Comparison of ENCODE assay signal across 1 cellular context in the genomic region with DNA sequence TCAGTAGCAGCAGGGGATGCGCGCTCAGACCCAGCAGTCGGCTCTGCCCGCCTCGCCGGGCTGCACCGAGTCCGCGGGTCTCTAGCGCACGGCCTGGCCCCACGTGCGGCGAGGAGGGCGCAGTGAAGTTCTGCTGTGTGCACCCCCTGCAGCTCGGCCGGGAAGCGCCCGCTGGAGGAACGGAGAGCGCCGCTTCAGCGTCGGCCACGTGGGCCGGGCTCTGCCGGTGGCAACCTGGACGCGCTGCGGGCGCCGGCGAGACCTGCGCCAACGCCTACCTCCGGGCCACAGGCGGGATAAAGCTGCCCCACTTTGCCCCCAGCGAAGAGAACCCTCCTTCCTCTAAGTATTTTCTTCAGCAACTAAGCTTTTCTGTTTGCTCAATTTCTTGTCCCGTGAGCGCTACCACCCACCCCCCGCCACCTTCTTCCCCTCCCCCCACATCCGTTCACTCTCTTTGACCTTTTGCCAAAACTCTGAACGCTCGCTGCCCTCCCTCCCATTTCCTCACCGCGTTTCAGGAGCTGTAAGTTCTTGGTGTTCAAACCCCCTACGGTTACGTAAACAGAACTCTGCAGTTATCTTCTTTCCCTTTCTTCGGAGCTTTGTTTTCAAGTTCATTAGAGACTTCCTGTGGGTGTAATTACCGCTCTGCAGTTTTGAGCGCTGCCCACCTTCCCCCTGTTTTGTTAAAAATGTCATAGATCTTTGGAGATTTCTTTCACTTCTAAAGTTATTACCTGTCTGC.
TF ChIP-seq lines count a peak whose summit lies in the region.

No MANE protein-coding gene starts in this region.

TF ChIP-seq in K562, 482 proteins besides CTCF, POLR2A, EP300 and RAD21 (continued from another document and continues in another):
- TF ChIP-seq CBX3 (IDR thresholded peaks at IDR 0.05; ENCODE audit: borderline replicate concordance in 1 of 2, low read length in 2 of 2): peak in 1 of 2 experiments; percentile 37; a peak in 1 of 3 replicates
- TF ChIP-seq, protein P1, sequence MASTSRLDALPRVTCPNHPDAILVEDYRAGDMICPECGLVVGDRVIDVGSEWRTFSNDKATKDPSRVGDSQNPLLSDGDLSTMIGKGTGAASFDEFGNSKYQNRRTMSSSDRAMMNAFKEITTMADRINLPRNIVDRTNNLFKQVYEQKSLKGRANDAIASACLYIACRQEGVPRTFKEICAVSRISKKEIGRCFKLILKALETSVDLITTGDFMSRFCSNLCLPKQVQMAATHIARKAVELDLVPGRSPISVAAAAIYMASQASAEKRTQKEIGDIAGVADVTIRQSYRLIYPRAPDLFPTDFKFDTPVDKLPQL (IDR thresholded peaks at IDR 0.05; ENCODE audit: extremely low read depth, insufficient read length): no peak
- 0 out of 2 replicates have a peak, but pooled peaks have one; percentile 60 for TF ChIP-seq ZNF76 (CRISPR knock-in tag; IDR thresholded peaks at IDR 0.05; ENCODE audit: borderline replicate concordance)
- TF ChIP-seq LEF1 (IDR thresholded peaks at IDR 0.05): peak; percentile 38; the same call in 1 of the 2 replicates
- TF ChIP-seq FIP1L1 (IDR thresholded peaks at IDR 0.05; ENCODE audit: low read depth, low read length, poor library complexity, severe bottlenecking): peak; percentile 29
- TF ChIP-seq NFYB (IDR thresholded peaks at IDR 0.05; ENCODE audit: extremely low read depth, insufficient read length): no peak
- peak; percentile 31; the same call in 1 of the 2 replicates for TF ChIP-seq RNF2 (IDR thresholded peaks at IDR 0.05)
- 0 out of 2 replicates have a peak, but pooled peaks have one; percentile 25 for TF ChIP-seq HNRNPL (IDR thresholded peaks at IDR 0.05; ENCODE audit: low read depth, low read length)
- TF ChIP-seq NFE2L1 (tag; IDR thresholded peaks at IDR 0.05; ENCODE audit: borderline replicate concordance, low read depth): no peak
- peak; percentile 43; the same call in 1 of the 2 replicates for TF ChIP-seq DPF2 (IDR thresholded peaks at IDR 0.05)
- peak; percentile 37; the same call in 1 of the 2 replicates for TF ChIP-seq SOX6 (IDR thresholded peaks at IDR 0.05)
- peak; percentile 55 for TF ChIP-seq MEIS2 (IDR thresholded peaks at IDR 0.05; ENCODE audit: partially characterized antibody)
- TF ChIP-seq, protein P2, sequence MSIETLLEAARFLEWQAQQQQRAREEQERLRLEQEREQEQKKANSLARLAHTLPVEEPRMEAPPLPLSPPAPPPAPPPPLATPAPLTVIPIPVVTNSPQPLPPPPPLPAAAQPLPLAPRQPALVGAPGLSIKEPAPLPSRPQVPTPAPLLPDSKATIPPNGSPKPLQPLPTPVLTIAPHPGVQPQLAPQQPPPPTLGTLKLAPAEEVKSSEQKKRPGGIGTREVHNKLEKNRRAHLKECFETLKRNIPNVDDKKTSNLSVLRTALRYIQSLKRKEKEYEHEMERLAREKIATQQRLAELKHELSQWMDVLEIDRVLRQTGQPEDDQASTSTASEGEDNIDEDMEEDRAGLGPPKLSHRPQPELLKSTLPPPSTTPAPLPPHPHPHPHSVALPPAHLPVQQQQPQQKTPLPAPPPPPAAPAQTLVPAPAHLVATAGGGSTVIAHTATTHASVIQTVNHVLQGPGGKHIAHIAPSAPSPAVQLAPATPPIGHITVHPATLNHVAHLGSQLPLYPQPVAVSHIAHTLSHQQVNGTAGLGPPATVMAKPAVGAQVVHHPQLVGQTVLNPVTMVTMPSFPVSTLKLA (conservative IDR thresholded peaks at IDR 0.05): peak in 1 of 2 experiments; percentile 39; a peak in 2 of 4 replicates
- TF ChIP-seq, protein P3, sequence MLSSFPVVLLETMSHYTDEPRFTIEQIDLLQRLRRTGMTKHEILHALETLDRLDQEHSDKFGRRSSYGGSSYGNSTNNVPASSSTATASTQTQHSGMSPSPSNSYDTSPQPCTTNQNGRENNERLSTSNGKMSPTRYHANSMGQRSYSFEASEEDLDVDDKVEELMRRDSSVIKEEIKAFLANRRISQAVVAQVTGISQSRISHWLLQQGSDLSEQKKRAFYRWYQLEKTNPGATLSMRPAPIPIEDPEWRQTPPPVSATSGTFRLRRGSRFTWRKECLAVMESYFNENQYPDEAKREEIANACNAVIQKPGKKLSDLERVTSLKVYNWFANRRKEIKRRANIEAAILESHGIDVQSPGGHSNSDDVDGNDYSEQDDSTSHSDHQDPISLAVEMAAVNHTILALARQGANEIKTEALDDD (IDR thresholded peaks at IDR 0.05): no peak
- TF ChIP-seq, protein P4, sequence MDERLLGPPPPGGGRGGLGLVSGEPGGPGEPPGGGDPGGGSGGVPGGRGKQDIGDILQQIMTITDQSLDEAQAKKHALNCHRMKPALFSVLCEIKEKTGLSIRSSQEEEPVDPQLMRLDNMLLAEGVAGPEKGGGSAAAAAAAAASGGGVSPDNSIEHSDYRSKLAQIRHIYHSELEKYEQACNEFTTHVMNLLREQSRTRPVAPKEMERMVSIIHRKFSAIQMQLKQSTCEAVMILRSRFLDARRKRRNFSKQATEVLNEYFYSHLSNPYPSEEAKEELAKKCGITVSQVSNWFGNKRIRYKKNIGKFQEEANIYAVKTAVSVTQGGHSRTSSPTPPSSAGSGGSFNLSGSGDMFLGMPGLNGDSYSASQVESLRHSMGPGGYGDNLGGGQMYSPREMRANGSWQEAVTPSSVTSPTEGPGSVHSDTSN (CRISPR knock-in tag; IDR thresholded peaks at IDR 0.05; ENCODE audit: low read depth): no peak
- TF ChIP-seq, protein P4 (tag; conservative IDR thresholded peaks at IDR 0.05; ENCODE audit: low read depth): 0 out of 2 replicates have a peak, but pooled peaks have one; percentile 28
- peak; percentile 75 for TF ChIP-seq POLR2G (IDR thresholded peaks at IDR 0.05; ENCODE audit: low read depth, low read length)
- 0 out of 2 replicates have a peak, but pooled peaks have one; percentile 25 for TF ChIP-seq ETV1 (tag; conservative IDR thresholded peaks at IDR 0.05; ENCODE audit: low read depth)
- peak; percentile 35; the same call in 1 of the 2 replicates for TF ChIP-seq EP400 (IDR thresholded peaks at IDR 0.05)
- peak; percentile 66 for TF ChIP-seq CXXC5 (CRISPR knock-in tag; IDR thresholded peaks at IDR 0.05)
- no peak for TF ChIP-seq SRSF7 (optimal IDR thresholded peaks at IDR 0.05; ENCODE audit: low read depth, low read length)
- TF ChIP-seq MAZ (CRISPR knock-in tag; conservative IDR thresholded peaks at IDR 0.05 in 1 of 2, IDR thresholded peaks at IDR 0.05 in 1 of 2): 0 out of 4 replicates have a peak, but pooled peaks of 1 of the 2 experiments have one; percentile 22
- TF ChIP-seq ZNF140 (CRISPR knock-in tag; IDR thresholded peaks at IDR 0.05): no peak
- TF ChIP-seq, protein P5, sequence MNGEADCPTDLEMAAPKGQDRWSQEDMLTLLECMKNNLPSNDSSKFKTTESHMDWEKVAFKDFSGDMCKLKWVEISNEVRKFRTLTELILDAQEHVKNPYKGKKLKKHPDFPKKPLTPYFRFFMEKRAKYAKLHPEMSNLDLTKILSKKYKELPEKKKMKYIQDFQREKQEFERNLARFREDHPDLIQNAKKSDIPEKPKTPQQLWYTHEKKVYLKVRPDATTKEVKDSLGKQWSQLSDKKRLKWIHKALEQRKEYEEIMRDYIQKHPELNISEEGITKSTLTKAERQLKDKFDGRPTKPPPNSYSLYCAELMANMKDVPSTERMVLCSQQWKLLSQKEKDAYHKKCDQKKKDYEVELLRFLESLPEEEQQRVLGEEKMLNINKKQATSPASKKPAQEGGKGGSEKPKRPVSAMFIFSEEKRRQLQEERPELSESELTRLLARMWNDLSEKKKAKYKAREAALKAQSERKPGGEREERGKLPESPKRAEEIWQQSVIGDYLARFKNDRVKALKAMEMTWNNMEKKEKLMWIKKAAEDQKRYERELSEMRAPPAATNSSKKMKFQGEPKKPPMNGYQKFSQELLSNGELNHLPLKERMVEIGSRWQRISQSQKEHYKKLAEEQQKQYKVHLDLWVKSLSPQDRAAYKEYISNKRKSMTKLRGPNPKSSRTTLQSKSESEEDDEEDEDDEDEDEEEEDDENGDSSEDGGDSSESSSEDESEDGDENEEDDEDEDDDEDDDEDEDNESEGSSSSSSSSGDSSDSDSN (IDR thresholded peaks at IDR 0.05; ENCODE audit: borderline replicate concordance in 1 of 2, low read depth in 2 of 2, low read length in 2 of 2): 0 out of 4 replicates have a peak, but pooled peaks of 1 of the 2 experiments have one; percentile 40
- TF ChIP-seq, protein P6, sequence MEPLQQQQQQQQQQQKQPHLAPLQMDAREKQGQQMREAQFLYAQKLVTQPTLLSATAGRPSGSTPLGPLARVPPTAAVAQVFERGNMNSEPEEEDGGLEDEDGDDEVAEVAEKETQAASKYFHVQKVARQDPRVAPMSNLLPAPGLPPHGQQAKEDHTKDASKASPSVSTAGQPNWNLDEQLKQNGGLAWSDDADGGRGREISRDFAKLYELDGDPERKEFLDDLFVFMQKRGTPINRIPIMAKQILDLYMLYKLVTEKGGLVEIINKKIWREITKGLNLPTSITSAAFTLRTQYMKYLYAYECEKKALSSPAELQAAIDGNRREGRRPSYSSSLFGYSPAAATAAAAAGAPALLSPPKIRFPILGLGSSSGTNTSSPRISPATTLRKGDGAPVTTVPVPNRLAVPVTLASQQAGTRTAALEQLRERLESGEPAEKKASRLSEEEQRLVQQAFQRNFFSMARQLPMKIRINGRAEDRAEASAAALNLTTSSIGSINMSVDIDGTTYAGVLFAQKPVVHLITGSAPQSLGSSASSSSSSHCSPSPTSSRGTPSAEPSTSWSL (CRISPR knock-in tag; IDR thresholded peaks at IDR 0.05; ENCODE audit: borderline replicate concordance): no peak
- TF ChIP-seq NR2C2 (CRISPR knock-in tag; IDR thresholded peaks at IDR 0.05): no peak
- TF ChIP-seq NR2C2 (tag; IDR thresholded peaks at IDR 0.05): peak; percentile 54; the same call in 1 of the 2 replicates
- TF ChIP-seq, protein P7, sequence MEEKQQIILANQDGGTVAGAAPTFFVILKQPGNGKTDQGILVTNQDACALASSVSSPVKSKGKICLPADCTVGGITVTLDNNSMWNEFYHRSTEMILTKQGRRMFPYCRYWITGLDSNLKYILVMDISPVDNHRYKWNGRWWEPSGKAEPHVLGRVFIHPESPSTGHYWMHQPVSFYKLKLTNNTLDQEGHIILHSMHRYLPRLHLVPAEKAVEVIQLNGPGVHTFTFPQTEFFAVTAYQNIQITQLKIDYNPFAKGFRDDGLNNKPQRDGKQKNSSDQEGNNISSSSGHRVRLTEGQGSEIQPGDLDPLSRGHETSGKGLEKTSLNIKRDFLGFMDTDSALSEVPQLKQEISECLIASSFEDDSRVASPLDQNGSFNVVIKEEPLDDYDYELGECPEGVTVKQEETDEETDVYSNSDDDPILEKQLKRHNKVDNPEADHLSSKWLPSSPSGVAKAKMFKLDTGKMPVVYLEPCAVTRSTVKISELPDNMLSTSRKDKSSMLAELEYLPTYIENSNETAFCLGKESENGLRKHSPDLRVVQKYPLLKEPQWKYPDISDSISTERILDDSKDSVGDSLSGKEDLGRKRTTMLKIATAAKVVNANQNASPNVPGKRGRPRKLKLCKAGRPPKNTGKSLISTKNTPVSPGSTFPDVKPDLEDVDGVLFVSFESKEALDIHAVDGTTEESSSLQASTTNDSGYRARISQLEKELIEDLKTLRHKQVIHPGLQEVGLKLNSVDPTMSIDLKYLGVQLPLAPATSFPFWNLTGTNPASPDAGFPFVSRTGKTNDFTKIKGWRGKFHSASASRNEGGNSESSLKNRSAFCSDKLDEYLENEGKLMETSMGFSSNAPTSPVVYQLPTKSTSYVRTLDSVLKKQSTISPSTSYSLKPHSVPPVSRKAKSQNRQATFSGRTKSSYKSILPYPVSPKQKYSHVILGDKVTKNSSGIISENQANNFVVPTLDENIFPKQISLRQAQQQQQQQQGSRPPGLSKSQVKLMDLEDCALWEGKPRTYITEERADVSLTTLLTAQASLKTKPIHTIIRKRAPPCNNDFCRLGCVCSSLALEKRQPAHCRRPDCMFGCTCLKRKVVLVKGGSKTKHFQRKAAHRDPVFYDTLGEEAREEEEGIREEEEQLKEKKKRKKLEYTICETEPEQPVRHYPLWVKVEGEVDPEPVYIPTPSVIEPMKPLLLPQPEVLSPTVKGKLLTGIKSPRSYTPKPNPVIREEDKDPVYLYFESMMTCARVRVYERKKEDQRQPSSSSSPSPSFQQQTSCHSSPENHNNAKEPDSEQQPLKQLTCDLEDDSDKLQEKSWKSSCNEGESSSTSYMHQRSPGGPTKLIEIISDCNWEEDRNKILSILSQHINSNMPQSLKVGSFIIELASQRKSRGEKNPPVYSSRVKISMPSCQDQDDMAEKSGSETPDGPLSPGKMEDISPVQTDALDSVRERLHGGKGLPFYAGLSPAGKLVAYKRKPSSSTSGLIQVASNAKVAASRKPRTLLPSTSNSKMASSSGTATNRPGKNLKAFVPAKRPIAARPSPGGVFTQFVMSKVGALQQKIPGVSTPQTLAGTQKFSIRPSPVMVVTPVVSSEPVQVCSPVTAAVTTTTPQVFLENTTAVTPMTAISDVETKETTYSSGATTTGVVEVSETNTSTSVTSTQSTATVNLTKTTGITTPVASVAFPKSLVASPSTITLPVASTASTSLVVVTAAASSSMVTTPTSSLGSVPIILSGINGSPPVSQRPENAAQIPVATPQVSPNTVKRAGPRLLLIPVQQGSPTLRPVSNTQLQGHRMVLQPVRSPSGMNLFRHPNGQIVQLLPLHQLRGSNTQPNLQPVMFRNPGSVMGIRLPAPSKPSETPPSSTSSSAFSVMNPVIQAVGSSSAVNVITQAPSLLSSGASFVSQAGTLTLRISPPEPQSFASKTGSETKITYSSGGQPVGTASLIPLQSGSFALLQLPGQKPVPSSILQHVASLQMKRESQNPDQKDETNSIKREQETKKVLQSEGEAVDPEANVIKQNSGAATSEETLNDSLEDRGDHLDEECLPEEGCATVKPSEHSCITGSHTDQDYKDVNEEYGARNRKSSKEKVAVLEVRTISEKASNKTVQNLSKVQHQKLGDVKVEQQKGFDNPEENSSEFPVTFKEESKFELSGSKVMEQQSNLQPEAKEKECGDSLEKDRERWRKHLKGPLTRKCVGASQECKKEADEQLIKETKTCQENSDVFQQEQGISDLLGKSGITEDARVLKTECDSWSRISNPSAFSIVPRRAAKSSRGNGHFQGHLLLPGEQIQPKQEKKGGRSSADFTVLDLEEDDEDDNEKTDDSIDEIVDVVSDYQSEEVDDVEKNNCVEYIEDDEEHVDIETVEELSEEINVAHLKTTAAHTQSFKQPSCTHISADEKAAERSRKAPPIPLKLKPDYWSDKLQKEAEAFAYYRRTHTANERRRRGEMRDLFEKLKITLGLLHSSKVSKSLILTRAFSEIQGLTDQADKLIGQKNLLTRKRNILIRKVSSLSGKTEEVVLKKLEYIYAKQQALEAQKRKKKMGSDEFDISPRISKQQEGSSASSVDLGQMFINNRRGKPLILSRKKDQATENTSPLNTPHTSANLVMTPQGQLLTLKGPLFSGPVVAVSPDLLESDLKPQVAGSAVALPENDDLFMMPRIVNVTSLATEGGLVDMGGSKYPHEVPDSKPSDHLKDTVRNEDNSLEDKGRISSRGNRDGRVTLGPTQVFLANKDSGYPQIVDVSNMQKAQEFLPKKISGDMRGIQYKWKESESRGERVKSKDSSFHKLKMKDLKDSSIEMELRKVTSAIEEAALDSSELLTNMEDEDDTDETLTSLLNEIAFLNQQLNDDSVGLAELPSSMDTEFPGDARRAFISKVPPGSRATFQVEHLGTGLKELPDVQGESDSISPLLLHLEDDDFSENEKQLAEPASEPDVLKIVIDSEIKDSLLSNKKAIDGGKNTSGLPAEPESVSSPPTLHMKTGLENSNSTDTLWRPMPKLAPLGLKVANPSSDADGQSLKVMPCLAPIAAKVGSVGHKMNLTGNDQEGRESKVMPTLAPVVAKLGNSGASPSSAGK (IDR thresholded peaks at IDR 0.05): peak; percentile 86
